ENCODE assay signal across 1 cellular context in the genomic region with DNA sequence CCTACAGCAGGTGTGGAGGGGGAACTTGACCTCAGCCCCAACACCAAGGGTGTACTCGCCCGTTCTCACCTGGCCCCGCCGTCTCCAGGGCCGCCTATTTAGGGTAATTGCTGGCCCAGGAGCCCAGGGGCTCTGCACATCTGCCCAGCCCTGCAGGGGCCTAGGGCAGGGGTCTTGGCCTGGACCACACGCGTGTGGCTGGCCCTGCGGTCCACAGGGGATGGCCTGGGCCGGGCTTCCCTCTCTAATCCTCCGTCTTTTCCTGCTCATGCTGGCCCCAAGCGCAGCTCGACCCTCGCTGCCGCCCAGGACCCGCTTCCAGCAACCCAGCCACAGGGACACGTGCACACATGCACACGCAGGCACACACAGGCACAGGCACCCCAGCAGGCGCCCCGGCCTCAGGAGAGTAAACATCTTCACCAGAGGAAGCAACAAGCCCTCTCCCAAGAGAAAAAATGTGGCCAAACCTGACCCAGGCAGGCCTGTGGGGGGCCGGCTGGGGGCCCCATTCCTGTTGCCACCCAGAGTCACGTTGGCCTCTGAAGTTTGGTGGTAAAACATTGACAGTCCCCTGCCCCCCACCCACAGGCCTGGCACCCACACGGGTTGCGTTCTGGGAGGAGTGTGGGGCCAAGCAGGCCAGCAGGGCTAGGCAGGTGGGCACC.
TF ChIP-seq lines count a peak whose summit lies in the region.

No MANE protein-coding gene starts in this region.

TF ChIP-seq in HCT116, 20 proteins besides CTCF, POLR2A, EP300 and RAD21:
- no peak for TF ChIP-seq SRF (IDR thresholded peaks at IDR 0.05; ENCODE audit: low read depth)
- TF ChIP-seq YY1 (IDR thresholded peaks at IDR 0.05; ENCODE audit: extremely low read depth, insufficient replicate concordance, low read depth, low read length), result no peak
- TF ChIP-seq CEBPB (IDR thresholded peaks at IDR 0.05; ENCODE audit: low read depth), result no peak
- no peak for TF ChIP-seq JUND (IDR thresholded peaks at IDR 0.05)
- TF ChIP-seq ELF1 (IDR thresholded peaks at IDR 0.05; ENCODE audit: borderline replicate concordance, low read depth), result no peak
- no peak for TF ChIP-seq TCF7L2 (IDR thresholded peaks at IDR 0.05; ENCODE audit: borderline replicate concordance, extremely low read depth, insufficient read depth, insufficient read length)
- TF ChIP-seq, protein P1, sequence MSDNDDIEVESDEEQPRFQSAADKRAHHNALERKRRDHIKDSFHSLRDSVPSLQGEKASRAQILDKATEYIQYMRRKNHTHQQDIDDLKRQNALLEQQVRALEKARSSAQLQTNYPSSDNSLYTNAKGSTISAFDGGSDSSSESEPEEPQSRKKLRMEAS (IDR thresholded peaks at IDR 0.05), result no peak
- TF ChIP-seq, protein P2, sequence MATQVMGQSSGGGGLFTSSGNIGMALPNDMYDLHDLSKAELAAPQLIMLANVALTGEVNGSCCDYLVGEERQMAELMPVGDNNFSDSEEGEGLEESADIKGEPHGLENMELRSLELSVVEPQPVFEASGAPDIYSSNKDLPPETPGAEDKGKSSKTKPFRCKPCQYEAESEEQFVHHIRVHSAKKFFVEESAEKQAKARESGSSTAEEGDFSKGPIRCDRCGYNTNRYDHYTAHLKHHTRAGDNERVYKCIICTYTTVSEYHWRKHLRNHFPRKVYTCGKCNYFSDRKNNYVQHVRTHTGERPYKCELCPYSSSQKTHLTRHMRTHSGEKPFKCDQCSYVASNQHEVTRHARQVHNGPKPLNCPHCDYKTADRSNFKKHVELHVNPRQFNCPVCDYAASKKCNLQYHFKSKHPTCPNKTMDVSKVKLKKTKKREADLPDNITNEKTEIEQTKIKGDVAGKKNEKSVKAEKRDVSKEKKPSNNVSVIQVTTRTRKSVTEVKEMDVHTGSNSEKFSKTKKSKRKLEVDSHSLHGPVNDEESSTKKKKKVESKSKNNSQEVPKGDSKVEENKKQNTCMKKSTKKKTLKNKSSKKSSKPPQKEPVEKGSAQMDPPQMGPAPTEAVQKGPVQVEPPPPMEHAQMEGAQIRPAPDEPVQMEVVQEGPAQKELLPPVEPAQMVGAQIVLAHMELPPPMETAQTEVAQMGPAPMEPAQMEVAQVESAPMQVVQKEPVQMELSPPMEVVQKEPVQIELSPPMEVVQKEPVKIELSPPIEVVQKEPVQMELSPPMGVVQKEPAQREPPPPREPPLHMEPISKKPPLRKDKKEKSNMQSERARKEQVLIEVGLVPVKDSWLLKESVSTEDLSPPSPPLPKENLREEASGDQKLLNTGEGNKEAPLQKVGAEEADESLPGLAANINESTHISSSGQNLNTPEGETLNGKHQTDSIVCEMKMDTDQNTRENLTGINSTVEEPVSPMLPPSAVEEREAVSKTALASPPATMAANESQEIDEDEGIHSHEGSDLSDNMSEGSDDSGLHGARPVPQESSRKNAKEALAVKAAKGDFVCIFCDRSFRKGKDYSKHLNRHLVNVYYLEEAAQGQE (IDR thresholded peaks at IDR 0.05; ENCODE audit: low read depth), result no peak
- no peak for TF ChIP-seq POLR2AphosphoS5 (IDR thresholded peaks at IDR 0.05; ENCODE audit: low read depth, low read length)
- TF ChIP-seq EZH2phosphoT487 (IDR thresholded peaks at IDR 0.05; ENCODE audit: borderline replicate concordance), result no peak
- TF ChIP-seq, protein P3, sequence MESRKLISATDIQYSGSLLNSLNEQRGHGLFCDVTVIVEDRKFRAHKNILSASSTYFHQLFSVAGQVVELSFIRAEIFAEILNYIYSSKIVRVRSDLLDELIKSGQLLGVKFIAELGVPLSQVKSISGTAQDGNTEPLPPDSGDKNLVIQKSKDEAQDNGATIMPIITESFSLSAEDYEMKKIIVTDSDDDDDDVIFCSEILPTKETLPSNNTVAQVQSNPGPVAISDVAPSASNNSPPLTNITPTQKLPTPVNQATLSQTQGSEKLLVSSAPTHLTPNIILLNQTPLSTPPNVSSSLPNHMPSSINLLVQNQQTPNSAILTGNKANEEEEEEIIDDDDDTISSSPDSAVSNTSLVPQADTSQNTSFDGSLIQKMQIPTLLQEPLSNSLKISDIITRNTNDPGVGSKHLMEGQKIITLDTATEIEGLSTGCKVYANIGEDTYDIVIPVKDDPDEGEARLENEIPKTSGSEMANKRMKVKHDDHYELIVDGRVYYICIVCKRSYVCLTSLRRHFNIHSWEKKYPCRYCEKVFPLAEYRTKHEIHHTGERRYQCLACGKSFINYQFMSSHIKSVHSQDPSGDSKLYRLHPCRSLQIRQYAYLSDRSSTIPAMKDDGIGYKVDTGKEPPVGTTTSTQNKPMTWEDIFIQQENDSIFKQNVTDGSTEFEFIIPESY (IDR thresholded peaks at IDR 0.05; ENCODE audit: extremely low read depth, insufficient replicate concordance, low read length), result no peak
- no peak for TF ChIP-seq FOSL1 (IDR thresholded peaks at IDR 0.05; ENCODE audit: low read depth)
- TF ChIP-seq EGR1 (IDR thresholded peaks at IDR 0.05; ENCODE audit: low read depth), result no peak
- TF ChIP-seq EZH2 (IDR thresholded peaks at IDR 0.05), result no peak
- TF ChIP-seq SP1 (IDR thresholded peaks at IDR 0.05; ENCODE audit: low read depth), result no peak
- no peak for TF ChIP-seq SIN3A (IDR thresholded peaks at IDR 0.05; ENCODE audit: low read depth)
- no peak for TF ChIP-seq ZNF274 (IDR thresholded peaks at IDR 0.05; ENCODE audit: low read depth, low read length)
